36 cellular contexts compared by ENCODE assay signal in the genomic region with DNA sequence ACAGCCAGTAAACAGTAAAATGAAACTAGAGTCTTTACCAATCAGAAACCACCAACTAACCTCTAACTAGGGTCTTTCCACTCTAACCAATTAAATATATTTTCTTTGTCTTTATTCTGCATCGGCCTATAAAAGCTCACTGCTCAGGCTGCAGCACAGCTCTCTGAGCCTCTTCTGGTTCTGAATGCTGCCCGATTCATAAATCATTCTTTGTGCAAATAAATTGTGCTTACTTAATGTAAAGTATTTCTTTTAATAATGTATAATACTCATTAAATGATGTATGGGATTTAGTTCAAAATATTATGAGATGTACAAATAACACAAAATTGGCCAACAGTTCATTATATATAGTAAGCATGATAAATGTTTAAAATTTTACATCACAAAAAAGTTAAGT.
"Had no signal": no experiment of that assay in that cellular context is flagged by ENCODE, and none has a peak within 500 bp of the region (broad histone marks: within the 10 kb centered on the region; RNA-seq: fewer than 3 reads in every experiment).

No MANE protein-coding gene starts in this region.

- H3K9me3 Mint-ChIP-seq: activated B cell treated with CpG ODN at 0.5 μM for 24 hours; activated CD4-positive, alpha-beta memory T cell treated with anti-CD3 and anti-CD28 coated beads for 36 hours; activated CD4-positive, alpha-beta T cell treated with anti-CD3 and anti-CD28 coated beads, Interleukin-2, amount 10 ng/mL, durations not matched to agents 24 days and 14 days; activated CD8-positive, alpha-beta T cell treated with anti-CD3 and anti-CD28 coated beads for 36 hours; activated naive CD4-positive, alpha-beta T cell treated with anti-CD3 and anti-CD28 coated beads for 36 hours; activated naive CD4-positive, alpha-beta T cell treated with anti-CD3 and anti-CD28 coated beads, Interleukin-2, amount 50 U/mL, for 72 hours; activated T-cell treated with anti-CD3 and anti-CD28 coated beads, Interleukin-2, amount 50 U/mL, for 4 hours; activated T-cell treated with anti-CD3 and anti-CD28 coated beads, Interleukin-2, amount 50 U/mL, for 72 hours; activated T-helper 1 cell treated with anti-CD3 and anti-CD28 coated beads, Interleukin-12 subunit alpha, Interleukin-12 subunit beta, Interleukin-2, Interleukin-4 antibody, amounts not matched to agents 30 ng/mL and 10 ng/mL and 1 ng/mL, durations not matched to agents 14 hours and 24 hours and 36 hours; activated T-helper 17 cell treated with anti-CD3 and anti-CD28 coated beads, Interleukin-2, amount 50 U/mL, for 72 hours; T-helper 1 cell treated with Interleukin-12 subunit alpha and Interleukin-12 subunit beta and Interleukin-4 antibody, amounts not matched to agents 30 μg/mL and 1 μg/mL, for 36 hours; T-helper 2 cell treated with Interferon-gamma antibody and Interleukin-4, amounts not matched to agents 5 μg/mL and 100 μg/mL, for 36 hours had no signal

- H3K27ac ChIP-seq: adrenal gland, body of pancreas, brain microvascular endothelial cell, breast epithelium, VCaP had no signal

- H3K27me3 ChIP-seq: adrenal gland, body of pancreas, brain microvascular endothelial cell, breast epithelium had no signal

- H3K9me3 ChIP-seq: adrenal gland, body of pancreas, breast epithelium had no signal

- DNase-seq: activated B cell treated with CpG ODN at 0.5 μM for 24 hours; activated CD4-positive, alpha-beta memory T cell treated with anti-CD3 and anti-CD28 coated beads for 36 hours; activated CD4-positive, alpha-beta T cell treated with anti-CD3 and anti-CD28 coated beads for 4 hours; activated CD4-positive, alpha-beta T cell treated with anti-CD3 and anti-CD28 coated beads, Interleukin-2, amount 10 ng/mL, durations not matched to agents 24 days and 14 days; activated CD4-positive, alpha-beta T cell treated with anti-CD3 and anti-CD28 coated beads, Interleukin-2, amount 50 U/mL, for 1 hour; activated CD4-positive, alpha-beta T cell treated with anti-CD3 and anti-CD28 coated beads, Interleukin-2, amount 50 U/mL, for 4 hours; activated CD4-positive, CD25-positive, alpha-beta regulatory T cell treated with anti-CD3 and anti-CD28 coated beads, Interleukin-2, amount 50 U/mL, for 72 hours; activated CD8-positive, alpha-beta memory T cell treated with anti-CD3 and anti-CD28 coated beads, Interleukin-2, amount 50 U/mL, for 4 hours; activated CD8-positive, alpha-beta T cell treated with anti-CD3 and anti-CD28 coated beads for 36 hours; activated effector memory CD4-positive, alpha-beta T cell treated with anti-CD3 and anti-CD28 coated beads, Interleukin-2, amount 50 U/mL, for 16 hours; activated gamma-delta T cell treated with Interleukin-2 at 50 U/mL for 16 hours; activated naive CD4-positive, alpha-beta T cell; activated naive CD4-positive, alpha-beta T cell treated with anti-CD3 and anti-CD28 coated beads for 36 hours; activated naive CD4-positive, alpha-beta T cell treated with anti-CD3 and anti-CD28 coated beads, Interleukin-2, amount 50 U/mL, for 16 hours; activated naive CD8-positive, alpha-beta T cell treated with anti-CD3 and anti-CD28 coated beads for 36 hours; activated T-cell treated with anti-CD3 and anti-CD28 coated beads for 4 hours; activated T-cell treated with anti-CD3 and anti-CD28 coated beads, Interleukin-2, amount 50 U/mL, for 1 hour; activated T-cell treated with anti-CD3 and anti-CD28 coated beads, Interleukin-2, amount 50 U/mL, for 4 hours; activated T-cell treated with anti-CD3 and anti-CD28 coated beads, Interleukin-2, amount 50 U/mL, for 72 hours; adrenal gland; amniotic stem cell; aorta; body of pancreas; brain microvascular endothelial cell; central memory CD4-positive, alpha-beta T cell; T-helper 2 cell; T-helper 9 cell had no signal

- H3K36me3 ChIP-seq: breast epithelium had no signal

- FAIRE-seq: astrocyte, TTC549 had no signal

- H3K4me1 ChIP-seq: breast epithelium had no signal

- H3K27ac Mint-ChIP-seq: activated B cell treated with CpG ODN at 0.5 μM for 24 hours; activated CD4-positive, alpha-beta memory T cell treated with anti-CD3 and anti-CD28 coated beads for 36 hours; activated CD4-positive, alpha-beta T cell treated with anti-CD3 and anti-CD28 coated beads, Interleukin-2, amount 10 ng/mL, durations not matched to agents 24 days and 14 days; activated CD8-positive, alpha-beta T cell treated with anti-CD3 and anti-CD28 coated beads for 36 hours; activated naive CD4-positive, alpha-beta T cell treated with anti-CD3 and anti-CD28 coated beads for 36 hours; activated naive CD4-positive, alpha-beta T cell treated with anti-CD3 and anti-CD28 coated beads, Interleukin-2, amount 50 U/mL, for 72 hours; activated naive CD8-positive, alpha-beta T cell treated with anti-CD3 and anti-CD28 coated beads for 36 hours; activated T-cell treated with anti-CD3 and anti-CD28 coated beads, Interleukin-2, amount 50 U/mL, for 72 hours; activated T-helper 1 cell treated with anti-CD3 and anti-CD28 coated beads, Interleukin-12 subunit alpha, Interleukin-12 subunit beta, Interleukin-2, Interleukin-4 antibody, amounts not matched to agents 30 ng/mL and 10 ng/mL and 1 ng/mL, durations not matched to agents 14 hours and 24 hours and 36 hours; activated T-helper 17 cell treated with anti-CD3 and anti-CD28 coated beads, Interleukin-2, amount 50 U/mL, for 72 hours; T-helper 1 cell treated with Interleukin-12 subunit alpha and Interleukin-12 subunit beta and Interleukin-4 antibody, amounts not matched to agents 30 μg/mL and 1 μg/mL, for 36 hours; T-helper 2 cell treated with Interferon-gamma antibody and Interleukin-4, amounts not matched to agents 5 μg/mL and 100 μg/mL, for 36 hours had no signal

- H3K27me3 Mint-ChIP-seq: activated B cell treated with CpG ODN at 0.5 μM for 24 hours; activated CD4-positive, alpha-beta memory T cell treated with anti-CD3 and anti-CD28 coated beads for 36 hours; activated CD4-positive, alpha-beta T cell treated with anti-CD3 and anti-CD28 coated beads, Interleukin-2, amount 10 ng/mL, durations not matched to agents 24 days and 14 days; activated CD8-positive, alpha-beta T cell treated with anti-CD3 and anti-CD28 coated beads for 36 hours; activated naive CD8-positive, alpha-beta T cell treated with anti-CD3 and anti-CD28 coated beads for 36 hours; activated T-helper 17 cell treated with anti-CD3 and anti-CD28 coated beads, Interleukin-2, amount 50 U/mL, for 72 hours had no signal

- ATAC-seq: activated CD8-positive, alpha-beta T cell treated with anti-CD3 and anti-CD28 coated beads for 36 hours; activated naive CD4-positive, alpha-beta T cell treated with anti-CD3 and anti-CD28 coated beads, Interleukin-2, amount 50 U/mL, for 72 hours; activated T-cell treated with anti-CD3 and anti-CD28 coated beads, Interleukin-2, amount 50 U/mL, for 4 hours; activated T-cell treated with anti-CD3 and anti-CD28 coated beads, Interleukin-2, amount 50 U/mL, for 72 hours; activated T-helper 17 cell treated with anti-CD3 and anti-CD28 coated beads, Interleukin-2, amount 50 U/mL, for 72 hours; body of pancreas had no signal

- H3K4me3 Mint-ChIP-seq: activated B cell treated with CpG ODN at 0.5 μM for 24 hours; activated CD4-positive, alpha-beta memory T cell treated with anti-CD3 and anti-CD28 coated beads for 36 hours; activated CD4-positive, alpha-beta T cell treated with anti-CD3 and anti-CD28 coated beads, Interleukin-2, amount 10 ng/mL, durations not matched to agents 24 days and 14 days; activated CD8-positive, alpha-beta T cell treated with anti-CD3 and anti-CD28 coated beads for 36 hours; activated naive CD4-positive, alpha-beta T cell treated with anti-CD3 and anti-CD28 coated beads for 36 hours; activated naive CD8-positive, alpha-beta T cell treated with anti-CD3 and anti-CD28 coated beads for 36 hours; activated T-cell treated with anti-CD3 and anti-CD28 coated beads, Interleukin-2, amount 50 U/mL, for 4 hours; activated T-cell treated with anti-CD3 and anti-CD28 coated beads, Interleukin-2, amount 50 U/mL, for 72 hours; activated T-helper 1 cell treated with anti-CD3 and anti-CD28 coated beads, Interleukin-12 subunit alpha, Interleukin-12 subunit beta, Interleukin-2, Interleukin-4 antibody, amounts not matched to agents 30 ng/mL and 10 ng/mL and 1 ng/mL, durations not matched to agents 14 hours and 24 hours and 36 hours; activated T-helper 17 cell treated with anti-CD3 and anti-CD28 coated beads, Interleukin-2, amount 50 U/mL, for 72 hours; T-helper 1 cell treated with Interleukin-12 subunit alpha and Interleukin-12 subunit beta and Interleukin-4 antibody, amounts not matched to agents 30 μg/mL and 1 μg/mL, for 36 hours; T-helper 2 cell treated with Interferon-gamma antibody and Interleukin-4, amounts not matched to agents 5 μg/mL and 100 μg/mL, for 36 hours had no signal

- H3K4me3 ChIP-seq: adrenal gland, body of pancreas, breast epithelium had no signal
